ENCODE assay signal across 17 cellular contexts in genomic region chr16:54942353-54942943, GRCh38. TPM values are rescaled to one million over a fixed set of nuclear protein-coding genes. Genes with fewer than 3 reads are reported as not detected.
DNase-seq lines count a peak whose midpoint lies in the region; ATAC-seq and TF ChIP-seq lines count a peak whose summit lies in the region.
"Had no signal": no experiment of that assay in that cellular context is flagged by ENCODE, and none has a peak within 500 bp of the region (broad histone marks: within the 10 kb centered on the region; RNA-seq: fewer than 3 reads in every experiment).

No MANE protein-coding gene starts in this region.

- H4K20me1 ChIP-seq in OCI-LY1 (ENCODE audit: insufficient read depth, low read length) = no peaks in the 10 kb centered on the region

- H3K4me1 ChIP-seq in HEK293 (ENCODE audit: control insufficient read depth, insufficient read depth, low read length) = no peaks in the 10 kb centered on the region
- H3K4me1 ChIP-seq in OCI-LY1 (ENCODE audit: insufficient read depth, low read length, severe bottlenecking) = no peaks in the 10 kb centered on the region

- H3K9ac ChIP-seq in OCI-LY1 (ENCODE audit: low read length) = no peak overlapping the region
- H3K9ac ChIP-seq: KMS-11 had no signal

- H3K4me3 ChIP-seq in HEK293 (ENCODE audit: low read depth, low read length) (no peak overlapping the region), OCI-LY1 (ENCODE audit: low read depth, low read length, poor library complexity, severe bottlenecking) (no peak overlapping the region)
- H3K4me3 ChIP-seq: PC-9 had no signal

- H3K27me3 ChIP-seq in OCI-LY1 (ENCODE audit: insufficient read depth, low read length) = no peaks in the 10 kb centered on the region

- H3K27ac ChIP-seq in HEK293 (ENCODE audit: extremely low read depth, low read depth, low read length) = no peak overlapping the region
- H3K27ac ChIP-seq in OCI-LY1 (ENCODE audit: low read depth, low read length, poor library complexity, severe bottlenecking) = no peak overlapping the region
- H3K27ac ChIP-seq: KMS-11, PC-9 had no signal

- H3K36me3 Mint-ChIP-seq in chondrocyte (ENCODE audit: low read depth) (no peaks in the 10 kb centered on the region), neural crest cell (ENCODE audit: low read depth) (peaks cover 10% of the 10 kb centered on the region)
- no peaks in the 10 kb centered on the region for H3K36me3 Mint-ChIP-seq in activated CD8-positive, alpha-beta T cell treated with anti-CD3 and anti-CD28 coated beads, Interleukin-2, amount 10 ng/mL, durations not matched to agents 7 days and 5 days (ENCODE audit: low read depth)
- H3K36me3 Mint-ChIP-seq: CD4-positive, CD25-positive, alpha-beta regulatory T cell had no signal

- H3K9me3 Mint-ChIP-seq in chondrocyte (ENCODE audit: low read depth) = no peaks in the 10 kb centered on the region
- H3K9me3 Mint-ChIP-seq in neural crest cell = no peaks in the 10 kb centered on the region
- H3K9me3 Mint-ChIP-seq in activated CD8-positive, alpha-beta T cell treated with anti-CD3 and anti-CD28 coated beads, Interleukin-2, amount 10 ng/mL, durations not matched to agents 7 days and 5 days (ENCODE audit: insufficient read depth) = no peaks in the 10 kb centered on the region
- H3K9me3 Mint-ChIP-seq: HFFc6 had no signal

- DNase-seq in chondrocyte (ENCODE audit: low spot score) = no peak
- no peak for DNase-seq in neural crest cell (ENCODE audit: low read depth, low spot score)
- DNase-seq in NCI-H187 treated with DMSO at 0.1 percent for 48 hours (lab: John Stamatoyannopoulos, UW) = no peak
- DNase-seq in activated CD8-positive, alpha-beta T cell treated with anti-CD3 and anti-CD28 coated beads, Interleukin-2, amount 10 ng/mL, durations not matched to agents 7 days and 5 days = no peak
- DNase-seq: CD4-positive, CD25-positive, alpha-beta regulatory T cell; DMS 273 treated with DMSO at 0.1 percent for 48 hours; HFFc6; NCI-H1105; NCI-H146; NCI-H2029 treated with DMSO at 0.1 percent for 48 hours; NCI-H2171; NCI-H526; PC-9 had no signal

- H3K4me1 Mint-ChIP-seq in chondrocyte (ENCODE audit: low read depth) (peaks cover 10% of the 10 kb centered on the region), neural crest cell (peaks cover 24% of the 10 kb centered on the region)
- peaks cover 5% of the 10 kb centered on the region for H3K4me1 Mint-ChIP-seq in activated CD8-positive, alpha-beta T cell treated with anti-CD3 and anti-CD28 coated beads, Interleukin-2, amount 10 ng/mL, durations not matched to agents 7 days and 5 days (ENCODE audit: low read depth)

- no peaks in the 10 kb centered on the region for H3F3A ChIP-seq in OCI-LY1 (ENCODE audit: insufficient read depth, low read length)

- H3K27ac Mint-ChIP-seq in chondrocyte (ENCODE audit: unreplicated experiment) (no peak overlapping the region), neural crest cell (ENCODE audit: unreplicated experiment) (no peak overlapping the region)
- H3K27ac Mint-ChIP-seq in activated CD8-positive, alpha-beta T cell treated with anti-CD3 and anti-CD28 coated beads, Interleukin-2, amount 10 ng/mL, durations not matched to agents 7 days and 5 days = no peak overlapping the region
- H3K27ac Mint-ChIP-seq: CD4-positive, CD25-positive, alpha-beta regulatory T cell; HFFc6 had no signal

- TF ChIP-seq CTCF in HEK293 (tag by site-specific recombination; IDR thresholded peaks at IDR 0.05) (no peak), OCI-LY1 (IDR thresholded peaks at IDR 0.05; ENCODE audit: low read length) (peak; percentile 10; the same call in 1 of the 2 replicates), chondrocyte (IDR thresholded peaks at IDR 0.05) (peak; percentile 34), neural crest cell (conservative IDR thresholded peaks at IDR 0.05) (no peak)

- H2AFZ ChIP-seq in OCI-LY1 (ENCODE audit: low read length) = no peak overlapping the region
- H2AFZ ChIP-seq: PC-9 had no signal

- H3K9me3 ChIP-seq in HEK293 (ENCODE audit: control insufficient read depth, insufficient read depth, low read depth, low read length) (no peaks in the 10 kb centered on the region), OCI-LY1 (ENCODE audit: low read length) (no peaks in the 10 kb centered on the region)

- ATAC-seq in HG03432 (IDR thresholded peaks at IDR 0.05; ENCODE audit: unreplicated experiment) = no peak
- no peak for ATAC-seq in activated CD8-positive, alpha-beta T cell treated with anti-CD3 and anti-CD28 coated beads, Interleukin-2, amount 10 ng/mL, durations not matched to agents 7 days and 5 days

- no peaks in the 10 kb centered on the region for H3K36me3 ChIP-seq in HEK293 (ENCODE audit: control insufficient read depth in 2 of 2, insufficient read depth in 1 of 2, low read length in 2 of 2)
- H3K36me3 ChIP-seq in OCI-LY1 (ENCODE audit: insufficient read depth, low read length) = no peaks in the 10 kb centered on the region

- H3K4me3 Mint-ChIP-seq in chondrocyte (ENCODE audit: unreplicated experiment) = no peak overlapping the region
- peak overlapping the region; percentile 6 for H3K4me3 Mint-ChIP-seq in neural crest cell
- H3K4me3 Mint-ChIP-seq in activated CD8-positive, alpha-beta T cell treated with anti-CD3 and anti-CD28 coated beads, Interleukin-2, amount 10 ng/mL, durations not matched to agents 7 days and 5 days = no peak overlapping the region
- H3K4me3 Mint-ChIP-seq: CD4-positive, CD25-positive, alpha-beta regulatory T cell; HFFc6 had no signal

- POLR2A ChIA-PET in HEK293 (lab: Yijun Ruan, JAX) = interaction anchor here (0.6 kb wide), 1 partner anchor 1182 kb away, joined by 3 read pairs; no protein-coding TSS in a partner anchor
- POLR2A ChIA-PET in activated CD8-positive, alpha-beta T cell treated with anti-CD3 and anti-CD28 coated beads, Interleukin-2, amount 10 ng/mL, durations not matched to agents 7 days and 5 days (lab: Charles Lee) = interaction anchor here (0.7 kb wide), 1 partner anchor 12 kb away, joined by 3 read pairs; no protein-coding TSS in a partner anchor

- peaks cover 78% of the 10 kb centered on the region for H3K27me3 Mint-ChIP-seq in chondrocyte (ENCODE audit: low read depth)
- H3K27me3 Mint-ChIP-seq in neural crest cell (ENCODE audit: low read depth) = peaks cover 89% of the 10 kb centered on the region
- peaks cover 54% of the 10 kb centered on the region for H3K27me3 Mint-ChIP-seq in activated CD8-positive, alpha-beta T cell treated with anti-CD3 and anti-CD28 coated beads, Interleukin-2, amount 10 ng/mL, durations not matched to agents 7 days and 5 days (ENCODE audit: low read depth)

- H3K79me2 ChIP-seq in OCI-LY1 (ENCODE audit: insufficient read depth, low read length) = no peaks in the 10 kb centered on the region

- H3K4me2 ChIP-seq in OCI-LY1 (ENCODE audit: low read length) = no peak overlapping the region
- H3K4me2 ChIP-seq: KMS-11, PC-9 had no signal

- H3K9me2 ChIP-seq in OCI-LY1 (ENCODE audit: low read depth, low read length) = no peaks in the 10 kb centered on the region

- CTCF ChIA-PET in HEK293 (lab: Yijun Ruan, JAX) = interaction anchor here (0.6 to 0.7 kb wide), 2 partner anchors 28 to 665 kb away, joined by 3 read pairs; no protein-coding TSS in a partner anchor
- CTCF ChIA-PET in activated CD8-positive, alpha-beta T cell treated with anti-CD3 and anti-CD28 coated beads, Interleukin-2, amount 10 ng/mL, durations not matched to agents 7 days and 5 days (lab: Charles Lee) = no interaction called here

TF ChIP-seq in HEK293, 187 proteins besides CTCF, POLR2A, EP300 and RAD21:
- TF ChIP-seq ZNF366 (tag by site-specific recombination; conservative IDR thresholded peaks at IDR 0.05) = 0 out of 2 replicates have a peak, but pooled peaks have one; percentile 18
- no peak for TF ChIP-seq ZNF155 (tag by site-specific recombination; IDR thresholded peaks at IDR 0.05)
- TF ChIP-seq ZNF596 (tag by site-specific recombination; IDR thresholded peaks at IDR 0.05) = peak; percentile 91
- no peak for TF ChIP-seq ZNF510 (tag by site-specific recombination; IDR thresholded peaks at IDR 0.05; ENCODE audit: insufficient replicate concordance)

RNA-seq across cellular contexts. Expression of gene IRX5, which starts 11.8 kb away (rescaled TPM):
- total RNA-seq in chondrocyte = 1.0 to 2.5 TPM (median 1.5 TPM) in 3 replicates
- 12.7 and 14.9 TPM in 2 replicates for total RNA-seq in neural crest cell
- not detected for total RNA-seq in activated CD8-positive, alpha-beta T cell treated with anti-CD3 and anti-CD28 coated beads, Interleukin-2, amount 10 ng/mL, durations not matched to agents 7 days and 5 days
- total RNA-seq: PC-9 had no signal

Comparison
In these comparisons a context has a peak if more than half of its experiments do, and no peak if none do; other contexts are left out.
1. CTCF ChIP-seq: peak in OCI-LY1 (single experiment) and chondrocyte (single experiment); none in HEK293 (single experiment) and neural crest cell (single experiment).